In genomic region chr14:77760381-77761204, GRCh38 we compare ENCODE assay signal across 8 cellular contexts. TPM values are rescaled to one million over a fixed set of nuclear protein-coding genes. Genes with fewer than 3 reads are reported as not detected.
DNase-seq lines count a peak whose midpoint lies in the region; ATAC-seq, FAIRE-seq and TF ChIP-seq lines count a peak whose summit lies in the region.

Gene SNW1, minus strand, starts transcription at chr14:77761156. Its CDS starts 29 bp downstream, at chr14:77761127.

- H3K27me3 ChIP-seq in K562 (ENCODE audit: control insufficient read depth in 2 of 2, insufficient read depth in 2 of 2, low read length in 2 of 2): no peaks in the 10 kb centered on the region
- H3K27me3 ChIP-seq in sigmoid colon: no peaks in the 10 kb centered on the region

- H3K9me1 ChIP-seq in K562 (ENCODE audit: control insufficient read depth, insufficient read depth, low read length): no peaks in the 10 kb centered on the region

- TSS peak; percentile 54 for BruUV-seq in K562 (replicated peaks; lab: Mats Ljungman, UMichigan)

- H3K4me1 ChIP-seq in K562 (replicated peaks in 1 of 2; ENCODE audit: control insufficient read depth in 2 of 2, insufficient read depth in 2 of 2, low read length in 2 of 2) (peaks cover 3 to 4% of the 10 kb centered on the region in 2 experiments; a peak in 3 of 5 replicates), sigmoid colon (peaks cover 0 to 41% (median 31%) of the 10 kb centered on the region in 4 donors)

- DNase-seq in NCI-H1092 treated with DMSO at 0.1 percent for 48 hours (lab: John Stamatoyannopoulos, UW) (peak; percentile 96), K562 (ENCODE audit: extremely low read depth in 1 of 4, low spot score in 3 of 4) (peak; percentile 83 to 94 (median 86)), iPS DF 4.7 (ENCODE audit: extremely low read depth, low spot score) (peak; percentile 82), sigmoid colon (peak; percentile 97), NCI-H187 treated with DMSO at 0.1 percent for 48 hours (lab: John Stamatoyannopoulos, UW) (no peak)

- H3K27ac ChIP-seq in K562 (ENCODE audit: extremely low read depth, low read depth, low read length): peak within 1 kb of the TSS; percentile 89
- peak within 1 kb of the TSS; percentile 90 to 95 (median 94) for H3K27ac ChIP-seq in sigmoid colon

- H4K20me1 ChIP-seq in K562 (replicated peaks; ENCODE audit: control insufficient read depth, insufficient read depth, low read length): no peaks in the 10 kb centered on the region

- peak within 1 kb of the TSS; percentile 92 to 96 for H3K9ac ChIP-seq in K562 (ENCODE audit: insufficient read depth in 1 of 2, low read depth in 2 of 2, low read length in 2 of 2)

- peak within 1 kb of the TSS; percentile 98 for H2AFZ ChIP-seq in K562 (ENCODE audit: low read depth, low read length)

- peak within 1 kb of the TSS; percentile 85 for H3K4me2 ChIP-seq in K562 (ENCODE audit: insufficient read depth, low read length)

- H3K4me3 ChIP-seq in K562 (peak within 1 kb of the TSS; percentile 79), sigmoid colon (peak within 1 kb of the TSS; percentile 80 to 96 (median 90))

- peak; percentile 94 for ATAC-seq in GM18498 (IDR thresholded peaks at IDR 0.05; ENCODE audit: unreplicated experiment)
- ATAC-seq in HG02623 (IDR thresholded peaks at IDR 0.05; ENCODE audit: unreplicated experiment): peak; percentile 93
- peak; percentile 94 for ATAC-seq in K562

- CTCF ChIA-PET in K562 (lab: Yijun Ruan, JAX; ENCODE audit: low intra/inter-chr PET ratio): no interaction called here

- in situ Hi-C loops in K562 (cut with MboI): loop anchor here (5.0 kb wide), 1 partner anchor 37 kb away; no protein-coding TSS in a partner anchor

- TF ChIP-seq POLR2A in K562 (conservative IDR thresholded peaks at IDR 0.05) (peak; percentile 84), sigmoid colon (IDR thresholded peaks at IDR 0.05) (peak; percentile 64 to 72)

- POLR2A ChIA-PET in K562 (lab: Yijun Ruan, JAX): interaction anchor here (0.6 to 2.2 kb wide), 4 partner anchors 8 to 92 kb away, joined by 4 to 9 read pairs (median 6); no protein-coding TSS in a partner anchor

- intact Hi-C loops in K562 (cut with micrococcal nuclease): loop anchor here (2.0 kb wide), 2 partner anchors 40 to 100 kb away; partner anchors contain the start of gene ADCK1
- intact Hi-C loops in sigmoid colon (cut with DNase I): loop anchor here (1.0 to 5.0 kb wide), 2 partner anchors 40 to 303 kb away; partner anchors contain the start of genes ADCK1, AHSA1 and VIPAS39

- TF ChIP-seq EP300 in K562 (IDR thresholded peaks at IDR 0.05; ENCODE audit: low read length): no peak
- TF ChIP-seq EP300 in sigmoid colon (IDR thresholded peaks at IDR 0.05): no peak

- TF ChIP-seq RAD21 in K562 (CRISPR knock-in tag; conservative IDR thresholded peaks at IDR 0.05 in 1 of 2, IDR thresholded peaks at IDR 0.05 in 1 of 2): no peak

- H3K9me3 ChIP-seq in K562 (replicated peaks; ENCODE audit: control insufficient read depth, insufficient read depth, low read depth, low read length): no peaks in the 10 kb centered on the region
- no peaks in the 10 kb centered on the region for H3K9me3 ChIP-seq in sigmoid colon

- 2% methylated on average over 24 of the region's 60 CpGs for WGBS in K562 (ENCODE audit: insufficient coverage, low coverage, missing lambda C conversion rate)
- 0% methylated on average over 60 of the region's 60 CpGs for WGBS in sigmoid colon, 2 donors

- peak; percentile 66 for FAIRE-seq in TTC549 (lab: Jason Lieb, UNC)
- FAIRE-seq in K562 (lab: Jason Lieb, UNC): peak; percentile 97

- TF ChIP-seq CTCF in K562 (IDR thresholded peaks at IDR 0.05 in 2 of 3, conservative IDR thresholded peaks at IDR 0.05 in 1 of 3; ENCODE audit: insufficient read depth in 2 of 3, low read depth in 1 of 3, low read length in 3 of 3) (no peak), sigmoid colon (IDR thresholded peaks at IDR 0.05) (no peak)

- H3K79me2 ChIP-seq in K562 (ENCODE audit: control insufficient read depth, insufficient read depth, low read length): peaks cover 54% of the 10 kb centered on the region

- peaks cover 37% of the 10 kb centered on the region; the same call in 1 of the 3 replicates for H3K36me3 ChIP-seq in K562 (ENCODE audit: control insufficient read depth, insufficient read depth, low read length)
- peaks cover 0 to 6% (median 0%) of the 10 kb centered on the region in 4 donors for H3K36me3 ChIP-seq in sigmoid colon

TF ChIP-seq in K562, 482 proteins besides CTCF, POLR2A, EP300 and RAD21 (continues in another document):
- TF ChIP-seq ARID1B (IDR thresholded peaks at IDR 0.05): no peak
- TF ChIP-seq ZBTB26 (CRISPR knock-in tag; IDR thresholded peaks at IDR 0.05): no peak
- TF ChIP-seq HNRNPUL1 (IDR thresholded peaks at IDR 0.05; ENCODE audit: low read length): no peak
- no peak for TF ChIP-seq XRCC3 (IDR thresholded peaks at IDR 0.05)
- no peak for TF ChIP-seq CBFB (CRISPR knock-in tag; IDR thresholded peaks at IDR 0.05)
- TF ChIP-seq DNMT1 (IDR thresholded peaks at IDR 0.05): no peak
- no peak for TF ChIP-seq HMBOX1 (IDR thresholded peaks at IDR 0.05)
- TF ChIP-seq TBP (optimal IDR thresholded peaks at IDR 0.05; ENCODE audit: low read depth, low read length): peak; percentile 46
- 0 out of 2 replicates have a peak, but pooled peaks have one; percentile 29 for TF ChIP-seq TOE1 (IDR thresholded peaks at IDR 0.05; ENCODE audit: borderline replicate concordance)
- TF ChIP-seq TOE1 (CRISPR knock-in tag; IDR thresholded peaks at IDR 0.05; ENCODE audit: borderline replicate concordance, low read depth): no peak
- 0 out of 2 replicates have a peak, but pooled peaks have one; percentile 16 for TF ChIP-seq HDAC2 (IDR thresholded peaks at IDR 0.05)
- TF ChIP-seq ZNF511 (CRISPR knock-in tag; IDR thresholded peaks at IDR 0.05): peak; percentile 80
- peak; percentile 84 for TF ChIP-seq PHF20 (IDR thresholded peaks at IDR 0.05; ENCODE audit: partially characterized antibody)
- no peak for TF ChIP-seq MCM2 (IDR thresholded peaks at IDR 0.05; ENCODE audit: low read depth)
- no peak for TF ChIP-seq ZNF79 (CRISPR knock-in tag; IDR thresholded peaks at IDR 0.05; ENCODE audit: low read depth)
- no peak for TF ChIP-seq HMG20B (CRISPR knock-in tag; IDR thresholded peaks at IDR 0.05)
- TF ChIP-seq BACH1 (tag; IDR thresholded peaks at IDR 0.05): no peak
- no peak for TF ChIP-seq STAT5B (CRISPR knock-in tag; IDR thresholded peaks at IDR 0.05)

RNA-seq across cellular contexts. Expression of gene SNW1, which starts in this region (rescaled TPM):
- total RNA-seq in K562 (2011; cell fraction: chromatin; rRNA removed; ENCODE audit: low replicate concordance): 36.2 and 47.0 TPM in 2 replicates
- 17.5 and 20.7 TPM in 2 replicates for total RNA-seq in K562 (2011; cell fraction: nucleolus; rRNA removed)
- 15.8 and 16.1 TPM in 2 replicates for total RNA-seq in K562 (2011; cell fraction: nucleoplasm; rRNA removed)
- total RNA-seq in K562 (2014; rRNA removed): 76.0 and 97.4 TPM in 2 replicates
- 121 and 133 TPM in 2 replicates for total RNA-seq in K562 (2014; rRNA removed; fragmentation: Illumina TruSeq; extraction: Trizol)
- 98.2 and 101 TPM in 2 replicates for total RNA-seq in K562 (2015; rRNA removed; fragmentation: Illumina TruSeq; extraction: Trizol)
- 81.3 and 92.3 TPM in 2 replicates for total RNA-seq in K562 (2021)
- polyA plus RNA-seq in K562 (2011; rRNA removed): 40.8 and 64.4 TPM in 2 replicates
- polyA plus RNA-seq in K562 (2011; cell fraction: cytosol; rRNA removed): 15.3 and 19.5 TPM in 2 replicates
- 20.1 and 27.2 TPM in 2 replicates for polyA plus RNA-seq in K562 (2011; cell fraction: nucleus; rRNA removed)
- polyA plus RNA-seq in K562 (2012): 68.5 and 92.6 TPM in 2 replicates
- polyA plus RNA-seq in K562 (2014; fragmentation: Illumina TruSeq; extraction: Trizol): 83.1 and 111 TPM in 2 replicates
- polyA plus RNA-seq in K562 (2014; fragmentation: Nextera tagmentation; extraction: Ambion mirVana): 100 to 1,000 TPM in 1 of 2 experiments, 10 to 100 TPM in 1; 79.0 to 143 TPM
- polyA plus RNA-seq in K562 (2014; rRNA removed): 93.1 and 103 TPM in 2 replicates
- polyA minus RNA-seq in K562 (2011; rRNA and poly(A)+ RNA removed): 54.0 and 69.0 TPM in 2 replicates
- 19.7 and 20.8 TPM in 2 replicates for polyA minus RNA-seq in K562 (2011; cell fraction: cytosol; rRNA and poly(A)+ RNA removed)
- 12.4 and 17.1 TPM in 2 replicates for polyA minus RNA-seq in K562 (2011; cell fraction: nucleus; rRNA and poly(A)+ RNA removed)
- total RNA-seq in sigmoid colon: 10 to 100 TPM; 42.0 to 54.3 (median 46.0) TPM
- polyA plus RNA-seq in sigmoid colon: 10 to 100 TPM; 43.5 to 56.5 (median 55.7) TPM
